ENCODE assay signal across 14 cellular contexts in the genomic region with DNA sequence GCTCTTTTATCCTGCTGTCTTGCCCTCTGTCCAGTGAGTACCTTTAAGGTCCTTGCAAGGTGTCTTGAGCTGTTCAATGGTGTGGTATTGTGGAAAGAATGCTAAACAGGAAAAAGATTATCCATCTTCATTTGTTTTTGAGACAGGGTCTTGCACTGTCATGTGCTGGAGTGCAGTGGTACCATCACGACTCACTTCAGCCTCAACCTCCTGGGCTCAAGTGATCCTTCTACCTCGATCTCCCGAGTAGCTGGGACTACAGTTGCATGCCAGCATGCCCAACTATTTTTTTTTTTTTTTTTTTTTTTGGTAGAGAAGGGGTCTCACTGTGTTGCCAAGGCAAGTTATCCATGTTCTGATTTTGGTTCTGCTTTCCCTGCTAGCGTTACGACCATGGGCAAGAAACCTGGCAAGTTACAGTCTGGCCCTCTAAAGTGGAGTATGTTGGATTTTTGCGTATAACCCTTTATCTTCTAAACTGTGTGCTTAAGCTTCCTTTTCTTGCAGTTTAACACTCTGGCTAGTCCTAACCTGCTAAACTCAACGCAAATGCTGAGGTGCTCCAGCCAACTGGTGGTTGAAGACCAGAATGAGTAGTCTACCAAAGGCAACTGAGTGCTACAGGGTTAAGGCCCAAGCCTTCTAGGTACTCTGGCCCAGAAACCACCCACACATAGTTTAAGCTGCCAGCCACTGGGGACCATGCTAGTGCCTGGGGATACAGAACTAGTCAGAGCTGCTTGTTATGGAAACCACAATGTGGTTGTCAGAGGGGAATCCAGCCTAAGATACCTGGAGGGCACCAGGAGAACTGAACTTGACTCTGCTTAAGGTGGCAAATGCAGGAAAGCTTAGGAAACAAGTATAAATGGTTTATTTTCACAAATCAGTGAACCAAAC. TPM values are rescaled to one million over a fixed set of nuclear protein-coding genes. Genes with fewer than 3 reads are reported as not detected.
A peak's percentile ranks its signal among the peaks of the same experiment; 100 is the strongest.
DNase-seq lines count a peak whose midpoint lies in the region; ATAC-seq, FAIRE-seq and TF ChIP-seq lines count a peak whose summit lies in the region.
"Had no signal": no experiment of that assay in that cellular context is flagged by ENCODE, and none has a peak within 500 bp of the region (broad histone marks: within the 10 kb centered on the region; RNA-seq: fewer than 3 reads in every experiment).

No MANE protein-coding gene starts in this region.

- intact Hi-C loops in activated B cell treated with CpG ODN at 0.5 μM for 24 hours (cut with micrococcal nuclease): loop anchor here (1.0 kb wide), 1 partner anchor 21 kb away; no protein-coding TSS in a partner anchor

- DNase-seq in EL (peak; percentile 40), GM19239 (ENCODE audit: insufficient read length, low spot score) (no peak), activated B cell treated with CpG ODN at 0.5 μM for 24 hours (no peak), foreskin keratinocyte (no peak), SIG-M5 treated with dmso at 0.1 percent for 504 hours (lab: John Stamatoyannopoulos, UW; ENCODE audit: unreplicated experiment) (no peak), NCI-H2227 (lab: John Stamatoyannopoulos, UW; ENCODE audit: unreplicated experiment) (no peak), NCI-H1694 (lab: John Stamatoyannopoulos, UW) (no peak), NCI-H446 (lab: John Stamatoyannopoulos, UW) (no peak)
- DNase-seq: activated CD4-positive, alpha-beta T cell treated with anti-CD3 and anti-CD28 coated beads for 4 hours; activated naive CD8-positive, alpha-beta T cell treated with anti-CD3 and anti-CD28 coated beads, Interleukin-2, amount 10 ng/mL, durations not matched to agents 7 days and 5 days; naive B cell; right cardiac atrium had no signal

- POLR2A ChIA-PET in activated B cell treated with CpG ODN at 0.5 μM for 24 hours (lab: Charles Lee): interaction anchor here (0.5 to 10.8 kb wide), 10 partner anchors 8 to 942 kb away, joined by 3 to 229 read pairs (median 5); partner anchors contain the start of genes ELOA, HMGCL and RPL11

- CTCF ChIA-PET in activated B cell treated with CpG ODN at 0.5 μM for 24 hours (lab: Charles Lee): interaction anchor here (1.1 to 1.7 kb wide), 6 partner anchors 8 to 62 kb away, joined by 3 to 8 read pairs (median 4); partner anchors contain the start of gene RPL11

- H3K27ac ChIP-seq in foreskin keratinocyte: no peak overlapping the region

- peaks cover 87% of the 10 kb centered on the region for H3K36me3 Mint-ChIP-seq in activated B cell treated with CpG ODN at 0.5 μM for 24 hours (ENCODE audit: low read depth)

- no peak for TF ChIP-seq CTCF in activated B cell treated with CpG ODN at 0.5 μM for 24 hours (IDR thresholded peaks at IDR 0.05)
- TF ChIP-seq CTCF in foreskin keratinocyte (conservative IDR thresholded peaks at IDR 0.05): no peak

- H3K27me3 ChIP-seq in foreskin keratinocyte: no peaks in the 10 kb centered on the region

- peaks cover 42% of the 10 kb centered on the region for H3K4me1 Mint-ChIP-seq in activated B cell treated with CpG ODN at 0.5 μM for 24 hours

- no peaks in the 10 kb centered on the region for H3K9me3 Mint-ChIP-seq in activated B cell treated with CpG ODN at 0.5 μM for 24 hours
- H3K9me3 Mint-ChIP-seq: activated naive CD8-positive, alpha-beta T cell treated with anti-CD3 and anti-CD28 coated beads, Interleukin-2, amount 10 ng/mL, durations not matched to agents 7 days and 5 days; CD14-positive monocyte; central memory CD8-positive, alpha-beta T cell; naive B cell had no signal

- no peaks in the 10 kb centered on the region for H3K27me3 Mint-ChIP-seq in activated B cell treated with CpG ODN at 0.5 μM for 24 hours
- H3K27me3 Mint-ChIP-seq: activated naive CD8-positive, alpha-beta T cell treated with anti-CD3 and anti-CD28 coated beads, Interleukin-2, amount 10 ng/mL, durations not matched to agents 7 days and 5 days; central memory CD8-positive, alpha-beta T cell; naive B cell had no signal

- FAIRE-seq in GM19239 (lab: Jason Lieb, UNC): peak; percentile 21

- peaks cover 13% of the 10 kb centered on the region for H3K4me1 ChIP-seq in foreskin keratinocyte

- peak; percentile 84 for ATAC-seq in activated B cell treated with CpG ODN at 0.5 μM for 24 hours (ENCODE audit: low read depth)
- peak; percentile 63 for ATAC-seq in foreskin keratinocyte
- ATAC-seq: right cardiac atrium had no signal

- H3K4me3 Mint-ChIP-seq in activated B cell treated with CpG ODN at 0.5 μM for 24 hours: no peak overlapping the region
- H3K4me3 Mint-ChIP-seq: activated naive CD8-positive, alpha-beta T cell treated with anti-CD3 and anti-CD28 coated beads, Interleukin-2, amount 10 ng/mL, durations not matched to agents 7 days and 5 days; CD14-positive monocyte; central memory CD8-positive, alpha-beta T cell; naive B cell had no signal

- no peak overlapping the region for H3K27ac Mint-ChIP-seq in activated B cell treated with CpG ODN at 0.5 μM for 24 hours
- H3K27ac Mint-ChIP-seq: activated naive CD8-positive, alpha-beta T cell treated with anti-CD3 and anti-CD28 coated beads, Interleukin-2, amount 10 ng/mL, durations not matched to agents 7 days and 5 days had no signal

RNA-seq across cellular contexts. Expression of gene RPL11, which starts 7.9 kb away (rescaled TPM):
- 1,956 and 2,021 TPM in 2 replicates for total RNA-seq in activated B cell treated with CpG ODN at 0.5 μM for 24 hours
- total RNA-seq in foreskin keratinocyte: 1,719 and 1,767 TPM in 2 replicates
- 2,860 and 2,885 TPM in 2 replicates for polyA plus RNA-seq in foreskin keratinocyte

RNA-seq across cellular contexts. Expression of gene ELOA, which starts 43.7 kb away (rescaled TPM):
- total RNA-seq in activated B cell treated with CpG ODN at 0.5 μM for 24 hours: 70.2 and 72.6 TPM in 2 replicates
- total RNA-seq in foreskin keratinocyte: 47.1 and 56.7 TPM in 2 replicates
- polyA plus RNA-seq in foreskin keratinocyte: 18.4 and 23.8 TPM in 2 replicates
